In genomic region chr12:51388066-51388799, GRCh38 we compare ENCODE assay signal across 10 cellular contexts. TPM values are rescaled to one million over a fixed set of nuclear protein-coding genes. Genes with fewer than 3 reads are reported as not detected.
DNase-seq lines count a peak whose midpoint lies in the region; ATAC-seq and TF ChIP-seq lines count a peak whose summit lies in the region.
"Had no signal": no experiment of that assay in that cellular context is flagged by ENCODE, and none has a peak within 500 bp of the region (broad histone marks: within the 10 kb centered on the region; RNA-seq: fewer than 3 reads in every experiment).

No MANE protein-coding gene starts in this region.

- H3K36me3 ChIP-seq in mesenchymal stem cell (ENCODE audit: control insufficient read depth in 1 of 2, insufficient read depth in 2 of 2, low read depth in 1 of 2, low read length in 2 of 2) = no peaks in the 10 kb centered on the region

- no peaks in the 10 kb centered on the region for H3K9me3 ChIP-seq in mesenchymal stem cell (ENCODE audit: control insufficient read depth, low read length)

- no peak overlapping the region for H2BK15ac ChIP-seq in mesenchymal stem cell (ENCODE audit: low read depth, poor library complexity, severe bottlenecking)

- H3K23ac ChIP-seq in mesenchymal stem cell (ENCODE audit: low read length in 2 of 2) = peak overlapping the region in 1 of 2 experiments; percentile 63

- no peak overlapping the region for H3K4me3 ChIP-seq in mesenchymal stem cell (ENCODE audit: insufficient read depth in 1 of 2, low read depth in 1 of 2, low read length in 2 of 2)

- H3K14ac ChIP-seq in mesenchymal stem cell (ENCODE audit: low read length in 2 of 2) = no peak overlapping the region

- H3K18ac ChIP-seq in mesenchymal stem cell (ENCODE audit: low read depth in 1 of 2, low read length in 2 of 2) = peak overlapping the region; percentile 6 to 65

- WGBS in mesenchymal stem cell = 57% methylated on average over 9 of the region's 10 CpGs

- H4K8ac ChIP-seq in mesenchymal stem cell (ENCODE audit: low read length) = peak overlapping the region; percentile 82

- peaks cover 51% of the 10 kb centered on the region for H3K27me3 Mint-ChIP-seq in brain

- H3K36me3 Mint-ChIP-seq in brain = no peaks in the 10 kb centered on the region

- peaks cover 54% of the 10 kb centered on the region for H3K4me1 Mint-ChIP-seq in brain

- peak overlapping the region; percentile 21 for H2BK120ac ChIP-seq in mesenchymal stem cell (ENCODE audit: low read depth, low read length)

- peaks cover 0 to 2% (median 0%) of the 10 kb centered on the region in 5 experiments for H3K9me3 Mint-ChIP-seq in brain

- peak overlapping the region; percentile 5 for H3K9ac ChIP-seq in mesenchymal stem cell (ENCODE audit: low read length)

- ATAC-seq in GM19467 (IDR thresholded peaks at IDR 0.05; ENCODE audit: unreplicated experiment) (no peak), GM19351 (IDR thresholded peaks at IDR 0.05; ENCODE audit: unreplicated experiment) (no peak)
- ATAC-seq: left lobe of liver had no signal

- no peak overlapping the region for H3K4me2 ChIP-seq in mesenchymal stem cell (ENCODE audit: low read length, poor library complexity, severe bottlenecking)

- TF ChIP-seq CTCF in brain (conservative IDR thresholded peaks at IDR 0.05) = no peak

- peaks cover 0 to 12% of the 10 kb centered on the region in 2 experiments for H3K27me3 ChIP-seq in mesenchymal stem cell (ENCODE audit: control insufficient read depth in 1 of 2, insufficient read depth in 1 of 2, low read length in 2 of 2)

- no peak overlapping the region for H2BK5ac ChIP-seq in mesenchymal stem cell (ENCODE audit: low read depth, low read length, poor library complexity, severe bottlenecking)

- no peak overlapping the region for H2AK5ac ChIP-seq in mesenchymal stem cell (ENCODE audit: low read length, severe bottlenecking)

- H3K79me1 ChIP-seq in mesenchymal stem cell (replicated peaks; ENCODE audit: low read length, poor library complexity, severe bottlenecking) = no peaks in the 10 kb centered on the region

- DNase-seq in CD1c-positive myeloid dendritic cell (ENCODE audit: extremely low spot score) (peak; percentile 70), M059J (ENCODE audit: low read depth) (peak; percentile 82), mesenchymal stem cell (peak; percentile 67), HT-29 (ENCODE audit: low spot score) (no peak), NCI-H1092 treated with DMSO at 0.1 percent for 48 hours (lab: John Stamatoyannopoulos, UW) (no peak)

- no peak overlapping the region for H3K27ac ChIP-seq in mesenchymal stem cell (ENCODE audit: low read length, poor library complexity, severe bottlenecking)

- peak overlapping the region; percentile 28 to 50 for H3K4ac ChIP-seq in mesenchymal stem cell (ENCODE audit: low read depth in 1 of 2, low read length in 2 of 2)

- H3K4me3 Mint-ChIP-seq in brain = peak overlapping the region in 2 of 5 experiments; percentile 3 to 18

- H3K4me1 ChIP-seq in mesenchymal stem cell (ENCODE audit: control insufficient read depth, insufficient read depth, low read depth, low read length) = peaks cover 26% of the 10 kb centered on the region

- H3K27ac Mint-ChIP-seq in brain = peak overlapping the region in 4 of 5 experiments; percentile 25 to 80 (median 57)

- peak overlapping the region in 1 of 2 experiments; percentile 12 for H2BK12ac ChIP-seq in mesenchymal stem cell (ENCODE audit: low read length in 2 of 2)

- H4K91ac ChIP-seq in mesenchymal stem cell (ENCODE audit: low read length) = peak overlapping the region; percentile 37

- no peak overlapping the region for H2AFZ ChIP-seq in mesenchymal stem cell (ENCODE audit: low read depth, low read length)

RNA-seq across cellular contexts. Expression of gene GALNT6, which starts 3.0 kb away (rescaled TPM):
- total RNA-seq in M059J (2014; rRNA removed; shearing (Covaris generic)) = 31.4 and 48.0 TPM in 2 replicates
- polyA plus RNA-seq in brain (ENCODE audit: insufficient read depth, low read depth, low replicate concordance) = 9.3 TPM
- polyA plus RNA-seq in mesenchymal stem cell (2013, experiment 1 of 2) = 20.7 TPM
- 20.7 TPM for polyA plus RNA-seq in mesenchymal stem cell (2013, experiment 2 of 2)
- 6.1 and 16.3 TPM in 2 replicates for total RNA-seq in HT-29 (2014; rRNA removed; shearing (Covaris generic))
- total RNA-seq: LHCN-M2 had no signal

RNA-seq across cellular contexts. Expression of gene SLC4A8, which starts 36.4 kb away (rescaled TPM):
- 2.5 and 12.3 TPM in 2 replicates for total RNA-seq in M059J (2014; rRNA removed; shearing (Covaris generic))
- polyA plus RNA-seq in brain (ENCODE audit: insufficient read depth, low read depth, low replicate concordance) = 15.8 TPM
- 2.5 TPM for polyA plus RNA-seq in mesenchymal stem cell (2013, experiment 1 of 2)
- 2.2 TPM for polyA plus RNA-seq in mesenchymal stem cell (2013, experiment 2 of 2)
- total RNA-seq in HT-29 (2014; rRNA removed; shearing (Covaris generic)) = not detected in 2 replicates

RNA-seq across cellular contexts. Expression of gene CELA1, which starts 41.8 kb away (rescaled TPM):
- not detected in 2 replicates for total RNA-seq in M059J (2014; rRNA removed; shearing (Covaris generic))
- not detected for polyA plus RNA-seq in brain (ENCODE audit: insufficient read depth, low read depth, low replicate concordance)
- not detected for polyA plus RNA-seq in mesenchymal stem cell (2013, experiment 1 of 2)
- not detected for polyA plus RNA-seq in mesenchymal stem cell (2013, experiment 2 of 2)
- total RNA-seq in HT-29 (2014; rRNA removed; shearing (Covaris generic)) = not detected in 2 replicates
- total RNA-seq: left lobe of liver, LHCN-M2 had no signal

Comparison
In these comparisons a context has a peak if more than half of its experiments do, and no peak if none do; other contexts are left out.
1. DNase-seq: peak in CD1c-positive myeloid dendritic cell (single experiment), M059J (single experiment) and mesenchymal stem cell (single experiment); none in HT-29 (single experiment) and NCI-H1092 treated with DMSO at 0.1 percent for 48 hours (single experiment).